Comparison of ENCODE assay signal across 32 cellular contexts in the genomic region with DNA sequence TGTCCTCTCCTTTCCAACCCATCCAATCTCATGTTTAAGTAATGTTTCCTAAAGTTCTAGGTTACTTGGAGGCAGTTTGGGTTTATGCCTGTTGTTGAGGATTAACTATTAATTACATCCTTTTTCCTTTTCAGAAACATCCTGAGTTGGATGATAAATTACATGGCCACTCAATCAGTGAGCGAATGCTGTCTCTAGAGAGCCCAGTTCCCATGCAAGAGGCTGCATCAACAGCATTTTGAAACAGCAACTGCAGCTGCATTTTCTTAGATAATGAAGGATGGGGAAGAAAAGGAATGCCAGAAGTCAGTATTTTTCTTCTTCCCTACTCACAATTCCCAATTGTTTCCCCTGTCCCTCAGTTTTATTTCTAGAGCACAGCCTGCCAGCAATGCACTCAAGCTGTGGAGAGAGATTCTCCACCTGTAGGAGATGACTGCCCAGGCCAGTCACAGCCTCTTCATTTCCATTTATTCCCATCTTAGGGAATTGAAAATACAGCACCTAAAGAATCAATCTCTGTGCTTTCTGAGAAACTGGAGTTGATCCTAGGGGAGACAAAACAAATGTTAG. TPM values are rescaled to one million over a fixed set of nuclear protein-coding genes. Genes with fewer than 3 reads are reported as not detected.
"Had no signal": no experiment of that assay in that cellular context is flagged by ENCODE, and none has a peak within 500 bp of the region (broad histone marks: within the 10 kb centered on the region; RNA-seq: fewer than 3 reads in every experiment).

No MANE protein-coding gene starts in this region.

- H3K4me3 ChIP-seq: ascending aorta, breast epithelium, cardiac muscle cell, coronary artery, dorsolateral prefrontal cortex, gastrocnemius medialis had no signal

- H3K27ac Mint-ChIP-seq: activated B cell treated with CpG ODN at 0.5 μM for 24 hours; activated CD8-positive, alpha-beta T cell treated with anti-CD3 and anti-CD28 coated beads for 36 hours; activated naive CD4-positive, alpha-beta T cell treated with anti-CD3 and anti-CD28 coated beads for 36 hours; activated naive CD4-positive, alpha-beta T cell treated with anti-CD3 and anti-CD28 coated beads, Interleukin-2, amount 50 U/mL, for 72 hours; activated naive CD8-positive, alpha-beta T cell treated with anti-CD3 and anti-CD28 coated beads, Interleukin-2, amount 10 ng/mL, durations not matched to agents 7 days and 5 days; activated T-helper 1 cell treated with anti-CD3 and anti-CD28 coated beads, Interleukin-12 subunit alpha, Interleukin-12 subunit beta, Interleukin-2, Interleukin-4 antibody, amounts not matched to agents 30 ng/mL and 10 ng/mL and 1 ng/mL, durations not matched to agents 14 hours and 24 hours and 36 hours; activated T-helper 2 cell treated with anti-CD3 and anti-CD28 coated beads, Interferon-gamma antibody, Interleukin-2, Interleukin-4, amounts not matched to agents 10 μg/mL and 5 μg/mL and 100 μg/mL, durations not matched to agents 14 hours and 24 hours and 36 hours; brain; dendritic cell treated with granulocyte-macrophage colony-stimulating factor and Interleukin-4, amounts not matched to agents 40 ng/mL and 50 ng/mL, for 4 days; endodermal cell; T-helper 17 cell; T-helper 2 cell treated with Interferon-gamma antibody and Interleukin-4, amounts not matched to agents 5 μg/mL and 100 μg/mL, for 36 hours had no signal

- H3K4me1 ChIP-seq: ascending aorta, breast epithelium, foreskin keratinocyte, gastrocnemius medialis had no signal

- H3K9me3 Mint-ChIP-seq: activated B cell treated with CpG ODN at 0.5 μM for 24 hours; activated naive CD4-positive, alpha-beta T cell treated with anti-CD3 and anti-CD28 coated beads for 36 hours; activated naive CD4-positive, alpha-beta T cell treated with anti-CD3 and anti-CD28 coated beads, Interleukin-2, amount 50 U/mL, for 72 hours; activated naive CD8-positive, alpha-beta T cell treated with anti-CD3 and anti-CD28 coated beads, Interleukin-2, amount 10 ng/mL, durations not matched to agents 7 days and 5 days; activated T-cell treated with anti-CD3 and anti-CD28 coated beads, Interleukin-2, amount 50 U/mL, for 4 hours; activated T-helper 1 cell treated with anti-CD3 and anti-CD28 coated beads, Interleukin-12 subunit alpha, Interleukin-12 subunit beta, Interleukin-2, Interleukin-4 antibody, amounts not matched to agents 30 ng/mL and 10 ng/mL and 1 ng/mL, durations not matched to agents 14 hours and 24 hours and 36 hours; activated T-helper 2 cell treated with anti-CD3 and anti-CD28 coated beads, Interferon-gamma antibody, Interleukin-2, Interleukin-4, amounts not matched to agents 10 μg/mL and 5 μg/mL and 100 μg/mL, durations not matched to agents 14 hours and 24 hours and 36 hours; brain; dendritic cell treated with granulocyte-macrophage colony-stimulating factor and Interleukin-4, amounts not matched to agents 40 ng/mL and 50 ng/mL, for 4 days; endodermal cell; T-helper 2 cell treated with Interferon-gamma antibody and Interleukin-4, amounts not matched to agents 5 μg/mL and 100 μg/mL, for 36 hours had no signal

- H3K4me1 Mint-ChIP-seq: activated B cell treated with CpG ODN at 0.5 μM for 24 hours; activated naive CD8-positive, alpha-beta T cell treated with anti-CD3 and anti-CD28 coated beads, Interleukin-2, amount 10 ng/mL, durations not matched to agents 7 days and 5 days; central memory CD8-positive, alpha-beta T cell; T-helper 17 cell had no signal

- ATAC-seq: activated CD8-positive, alpha-beta T cell treated with anti-CD3 and anti-CD28 coated beads for 36 hours; activated naive CD4-positive, alpha-beta T cell treated with anti-CD3 and anti-CD28 coated beads, Interleukin-2, amount 50 U/mL, for 72 hours; activated T-cell treated with anti-CD3 and anti-CD28 coated beads, Interleukin-2, amount 50 U/mL, for 4 hours; esophagus mucosa; foreskin keratinocyte; gastrocnemius medialis; T-helper 17 cell had no signal

- H3K27me3 ChIP-seq: ascending aorta, breast epithelium, cardiac muscle cell, foreskin keratinocyte, gastrocnemius medialis had no signal

- H3K9me3 ChIP-seq: ascending aorta, breast epithelium, gastrocnemius medialis had no signal

- DNase-seq: activated B cell treated with CpG ODN at 0.5 μM for 24 hours; activated CD4-positive, alpha-beta T cell treated with anti-CD3 and anti-CD28 coated beads for 48 hours; activated CD4-positive, alpha-beta T cell treated with anti-CD3 and anti-CD28 coated beads, Interleukin-2, amount 50 U/mL, for 1 hour; activated CD4-positive, alpha-beta T cell treated with anti-CD3 and anti-CD28 coated beads, Interleukin-2, amount 50 U/mL, for 48 hours; activated CD8-positive, alpha-beta memory T cell treated with anti-CD3 and anti-CD28 coated beads for 24 hours; activated CD8-positive, alpha-beta T cell treated with anti-CD3 and anti-CD28 coated beads for 36 hours; activated effector memory CD4-positive, alpha-beta T cell treated with anti-CD3 and anti-CD28 coated beads, Interleukin-2, amount 50 U/mL, for 16 hours; activated naive CD4-positive, alpha-beta T cell treated with anti-CD3 and anti-CD28 coated beads for 36 hours; activated naive CD8-positive, alpha-beta T cell treated with anti-CD3 and anti-CD28 coated beads, Interleukin-2, amount 10 ng/mL, durations not matched to agents 7 days and 5 days; activated T-cell treated with anti-CD3 and anti-CD28 coated beads, Interleukin-2, amount 50 U/mL, for 4 hours; dorsolateral prefrontal cortex; effector memory CD4-positive, alpha-beta T cell; endodermal cell; foreskin keratinocyte; gastrocnemius medialis; glutamatergic neuron; T-helper 1 cell; T-helper 17 cell; T1000; WERI-Rb-1 had no signal

- H3K4me3 Mint-ChIP-seq: activated B cell treated with CpG ODN at 0.5 μM for 24 hours; activated CD8-positive, alpha-beta T cell treated with anti-CD3 and anti-CD28 coated beads for 36 hours; activated naive CD4-positive, alpha-beta T cell treated with anti-CD3 and anti-CD28 coated beads for 36 hours; activated naive CD8-positive, alpha-beta T cell treated with anti-CD3 and anti-CD28 coated beads, Interleukin-2, amount 10 ng/mL, durations not matched to agents 7 days and 5 days; activated T-cell treated with anti-CD3 and anti-CD28 coated beads, Interleukin-2, amount 50 U/mL, for 4 hours; activated T-helper 1 cell treated with anti-CD3 and anti-CD28 coated beads, Interleukin-12 subunit alpha, Interleukin-12 subunit beta, Interleukin-2, Interleukin-4 antibody, amounts not matched to agents 30 ng/mL and 10 ng/mL and 1 ng/mL, durations not matched to agents 14 hours and 24 hours and 36 hours; brain; central memory CD8-positive, alpha-beta T cell; dendritic cell treated with granulocyte-macrophage colony-stimulating factor and Interleukin-4, amounts not matched to agents 40 ng/mL and 50 ng/mL, for 4 days; endodermal cell; T-helper 17 cell; T-helper 2 cell treated with Interferon-gamma antibody and Interleukin-4, amounts not matched to agents 5 μg/mL and 100 μg/mL, for 36 hours had no signal

- H3K36me3 Mint-ChIP-seq: activated naive CD4-positive, alpha-beta T cell treated with anti-CD3 and anti-CD28 coated beads, Interleukin-2, amount 50 U/mL, for 72 hours; activated naive CD8-positive, alpha-beta T cell treated with anti-CD3 and anti-CD28 coated beads, Interleukin-2, amount 10 ng/mL, durations not matched to agents 7 days and 5 days; brain had no signal

- H3K27ac ChIP-seq: ascending aorta, cardiac muscle cell, coronary artery, dorsolateral prefrontal cortex, foreskin keratinocyte, WERI-Rb-1 had no signal

- H3K27me3 Mint-ChIP-seq: activated B cell treated with CpG ODN at 0.5 μM for 24 hours; activated CD8-positive, alpha-beta T cell treated with anti-CD3 and anti-CD28 coated beads for 36 hours; activated naive CD8-positive, alpha-beta T cell treated with anti-CD3 and anti-CD28 coated beads, Interleukin-2, amount 10 ng/mL, durations not matched to agents 7 days and 5 days; brain; central memory CD8-positive, alpha-beta T cell; dendritic cell treated with granulocyte-macrophage colony-stimulating factor and Interleukin-4, amounts not matched to agents 40 ng/mL and 50 ng/mL, for 4 days; T-helper 17 cell had no signal

- H3K36me3 ChIP-seq: ascending aorta, breast epithelium, cardiac muscle cell, gastrocnemius medialis, WERI-Rb-1 had no signal

RNA-seq across cellular contexts. Expression of gene SCN7A, which starts 6.9 kb away (rescaled TPM):
- total RNA-seq: activated B cell treated with CpG ODN at 0.5 μM for 24 hours; activated CD8-positive, alpha-beta T cell treated with anti-CD3 and anti-CD28 coated beads for 36 hours; activated naive CD4-positive, alpha-beta T cell treated with anti-CD3 and anti-CD28 coated beads for 36 hours; activated naive CD4-positive, alpha-beta T cell treated with anti-CD3 and anti-CD28 coated beads, Interleukin-2, amount 50 U/mL, for 72 hours; activated naive CD8-positive, alpha-beta T cell treated with anti-CD3 and anti-CD28 coated beads, Interleukin-2, amount 10 ng/mL, durations not matched to agents 7 days and 5 days; activated T-helper 1 cell treated with anti-CD3 and anti-CD28 coated beads, Interleukin-12 subunit alpha, Interleukin-12 subunit beta, Interleukin-2, Interleukin-4 antibody, amounts not matched to agents 30 ng/mL and 10 ng/mL and 1 ng/mL, durations not matched to agents 14 hours and 24 hours and 36 hours; activated T-helper 2 cell treated with anti-CD3 and anti-CD28 coated beads, Interferon-gamma antibody, Interleukin-2, Interleukin-4, amounts not matched to agents 10 μg/mL and 5 μg/mL and 100 μg/mL, durations not matched to agents 14 hours and 24 hours and 36 hours; foreskin keratinocyte; T-helper 17 cell had no signal
